Comparison of ENCODE assay signal across 8 cellular contexts in genomic region chr15:84725001-84725491, GRCh38. TPM values are rescaled to one million over a fixed set of nuclear protein-coding genes. Genes with fewer than 3 reads are reported as not detected.
DNase-seq lines count a peak whose midpoint lies in the region; ATAC-seq and TF ChIP-seq lines count a peak whose summit lies in the region.

No MANE protein-coding gene starts in this region.

- no peaks in the 10 kb centered on the region for H3K36me3 Mint-ChIP-seq in CD8-positive, alpha-beta T cell

- H3K27ac ChIP-seq in CD8-positive, alpha-beta T cell (ENCODE audit: low read depth, low read length): peak overlapping the region; percentile 19
- H3K27ac ChIP-seq in HCT116 (ENCODE audit: low read depth, low read length): no peak overlapping the region
- H3K27ac ChIP-seq in subcutaneous abdominal adipose tissue (ENCODE audit: low read depth, low read length): peak overlapping the region; percentile 2

- no peak for TF ChIP-seq CTCF in CD8-positive, alpha-beta T cell (IDR thresholded peaks at IDR 0.05)
- no peak for TF ChIP-seq CTCF in HCT116 (IDR thresholded peaks at IDR 0.05 in 2 of 3, conservative IDR thresholded peaks at IDR 0.05 in 1 of 3; ENCODE audit: borderline replicate concordance in 1 of 3, insufficient read depth in 1 of 3, low read depth in 2 of 3, low read length in 2 of 3)

- POLR2A ChIA-PET in CD8-positive, alpha-beta T cell (lab: Charles Lee): interaction anchor here (1.2 to 8.5 kb wide), 5 partner anchors 9 to 33 kb away, joined by 3 to 79 read pairs (median 14); partner anchors contain the start of gene SEC11A
- POLR2A ChIA-PET in HCT116 (lab: Charles Lee): interaction anchor here (1.7 kb wide), 1 partner anchor 9 kb away, joined by 5 read pairs; the partner anchor contains the start of gene SEC11A

- H3K4me1 Mint-ChIP-seq in CD8-positive, alpha-beta T cell (ENCODE audit: low read depth): peaks cover 56% of the 10 kb centered on the region

- H3K9me3 ChIP-seq in CD8-positive, alpha-beta T cell (ENCODE audit: low read length): no peaks in the 10 kb centered on the region
- H3K9me3 ChIP-seq in HCT116 (ENCODE audit: control insufficient read depth in 1 of 2, insufficient read depth in 1 of 2, low read depth in 1 of 2, low read length in 2 of 2): no peaks in the 10 kb centered on the region
- H3K9me3 ChIP-seq in subcutaneous abdominal adipose tissue (ENCODE audit: control insufficient read depth in 5 of 5, low read length in 5 of 5): no peaks in the 10 kb centered on the region

- peak; percentile 64 for ATAC-seq in CD8-positive, alpha-beta T cell
- ATAC-seq in HCT116 (no peak), Right ventricle myocardium superior (ENCODE audit: poor library complexity) (peak; percentile 78), HG03457 (IDR thresholded peaks at IDR 0.05; ENCODE audit: unreplicated experiment) (no peak)

- TF ChIP-seq POLR2A in HCT116 (IDR thresholded peaks at IDR 0.05; ENCODE audit: borderline replicate concordance, extremely low read depth, insufficient read depth, insufficient read length): no peak

- peak overlapping the region; percentile 72 for H3K4me3 Mint-ChIP-seq in CD8-positive, alpha-beta T cell

- no peaks in the 10 kb centered on the region for H3K9me2 ChIP-seq in HCT116 (ENCODE audit: insufficient read depth)

- H3K79me2 ChIP-seq in HCT116 (ENCODE audit: insufficient read depth, low read length): no peaks in the 10 kb centered on the region

- peak overlapping the region; percentile 17 for H3K4me3 ChIP-seq in CD8-positive, alpha-beta T cell (ENCODE audit: low read depth, low read length)
- H3K4me3 ChIP-seq in HCT116 (replicated peaks in 1 of 2; ENCODE audit: low read depth in 1 of 2, low read length in 2 of 2): no peak overlapping the region
- H3K4me3 ChIP-seq in subcutaneous abdominal adipose tissue (ENCODE audit: low read depth in 1 of 5, low read length in 5 of 5): no peak overlapping the region

- H3K27ac Mint-ChIP-seq in CD8-positive, alpha-beta T cell: peak overlapping the region; percentile 96

- in situ Hi-C loops in ACHN (cut with HindIII; ENCODE audit: low pct_ligation_motif_present, low pct_unique_long_range_greater_than_20kb, low sequenced_read_pairs): no loop called here

- no peak overlapping the region for H3K4me2 ChIP-seq in HCT116 (ENCODE audit: low read length)

- H3K9me3 Mint-ChIP-seq in CD8-positive, alpha-beta T cell: no peaks in the 10 kb centered on the region

- BruUV-seq in HCT116 (replicated peaks; lab: Mats Ljungman, UMichigan): no TSS peak

- peaks cover 44% of the 10 kb centered on the region for H3K4me1 ChIP-seq in CD8-positive, alpha-beta T cell (ENCODE audit: insufficient read depth, low read length)
- H3K4me1 ChIP-seq in HCT116 (ENCODE audit: control insufficient read depth in 1 of 2, insufficient read depth in 2 of 2, low read length in 2 of 2) (peaks cover 0 to 8% of the 10 kb centered on the region in 2 experiments; a peak in 2 of 4 replicates), subcutaneous abdominal adipose tissue (ENCODE audit: control insufficient read depth in 5 of 5, insufficient read depth in 5 of 5, low read length in 5 of 5) (peaks cover 0 to 10% (median 6%) of the 10 kb centered on the region in 5 donors)

- H2AFZ ChIP-seq in HCT116 (ENCODE audit: low read depth, low read length, poor library complexity, severe bottlenecking): peak overlapping the region; percentile 68

- H3K36me3 ChIP-seq in CD8-positive, alpha-beta T cell (ENCODE audit: insufficient read depth, low read length): no peaks in the 10 kb centered on the region
- H3K36me3 ChIP-seq in HCT116 (ENCODE audit: control insufficient read depth in 1 of 2, insufficient read depth in 2 of 2, low read length in 2 of 2): no peaks in the 10 kb centered on the region
- H3K36me3 ChIP-seq in subcutaneous abdominal adipose tissue (ENCODE audit: control insufficient read depth in 5 of 5, insufficient read depth in 5 of 5, low read length in 5 of 5): no peaks in the 10 kb centered on the region

- CTCF ChIA-PET in CD8-positive, alpha-beta T cell (lab: Charles Lee): interaction anchor here (1.1 to 2.7 kb wide), 4 partner anchors 10 to 24 kb away, joined by 3 to 15 read pairs (median 4); no protein-coding TSS in a partner anchor
- CTCF ChIA-PET in HCT116 (lab: Charles Lee): no interaction called here

- no peak overlapping the region for H3K9ac ChIP-seq in HCT116 (ENCODE audit: low read length)
- H3K9ac ChIP-seq in subcutaneous abdominal adipose tissue (ENCODE audit: low read length in 5 of 5): no peak overlapping the region

- peak in 3 of 7 experiments; percentile 22 to 66 (median 40) for DNase-seq in CD8-positive, alpha-beta T cell
- no peak for DNase-seq in HCT116 (ENCODE audit: low read depth, low spot score)
- peak; percentile 27 for DNase-seq in SW480 (ENCODE audit: low spot score)
- DNase-seq in Right ventricle myocardium superior: no peak
- no peak for DNase-seq in hippocampal formation (lab: John Stamatoyannopoulos, UW)
- DNase-seq in ACHN: no peak

- no peak for TF ChIP-seq RAD21 in HCT116 (IDR thresholded peaks at IDR 0.05; ENCODE audit: low read depth)

- intact Hi-C loops in CD8-positive, alpha-beta T cell (cut with DNase I, micrococcal nuclease): loop anchor here in 1 of 2 experiments (1.0 kb wide), 1 partner anchor 9 kb away; the partner anchor contains the start of gene SEC11A
- intact Hi-C loops in HCT116 (cut with micrococcal nuclease) (no loop called here), Right ventricle myocardium superior (cut with DNase I) (no loop called here)

- H3K27me3 ChIP-seq in CD8-positive, alpha-beta T cell (ENCODE audit: insufficient read depth, low read length): no peaks in the 10 kb centered on the region
- H3K27me3 ChIP-seq in HCT116 (ENCODE audit: insufficient read depth, low read length) (no peaks in the 10 kb centered on the region), subcutaneous abdominal adipose tissue (ENCODE audit: control insufficient read depth in 5 of 5, insufficient read depth in 4 of 5, low read length in 5 of 5) (no peaks in the 10 kb centered on the region)

- RAD21 ChIA-PET in HCT116 (lab: Charles Lee; ENCODE audit: low non-redundant PET in 1 of 2, low total read pairs in 2 of 2, uncharacterized antibody in 2 of 2, unreplicated experiment in 2 of 2): no interaction called here

- no peaks in the 10 kb centered on the region for H3K27me3 Mint-ChIP-seq in CD8-positive, alpha-beta T cell (ENCODE audit: low read depth)

- H4K20me1 ChIP-seq in HCT116 (ENCODE audit: insufficient read depth): no peaks in the 10 kb centered on the region

TF ChIP-seq in HCT116, 20 proteins besides CTCF, POLR2A, EP300 and RAD21:
- no peak for TF ChIP-seq SP1 (IDR thresholded peaks at IDR 0.05; ENCODE audit: low read depth)
- no peak for TF ChIP-seq ATF3 (IDR thresholded peaks at IDR 0.05)
- no peak for TF ChIP-seq SIN3A (IDR thresholded peaks at IDR 0.05; ENCODE audit: low read depth)
- no peak for TF ChIP-seq POLR2AphosphoS5 (IDR thresholded peaks at IDR 0.05; ENCODE audit: low read depth, low read length)
- no peak for TF ChIP-seq ELF1 (IDR thresholded peaks at IDR 0.05; ENCODE audit: borderline replicate concordance, low read depth)
- no peak for TF ChIP-seq MAX (IDR thresholded peaks at IDR 0.05)
- no peak for TF ChIP-seq JUND (IDR thresholded peaks at IDR 0.05)
- TF ChIP-seq REST (IDR thresholded peaks at IDR 0.05; ENCODE audit: low read depth): no peak
- TF ChIP-seq CEBPB (IDR thresholded peaks at IDR 0.05; ENCODE audit: low read depth): no peak
- no peak for TF ChIP-seq CBX3 (IDR thresholded peaks at IDR 0.05; ENCODE audit: low read depth)
- TF ChIP-seq ZFX (IDR thresholded peaks at IDR 0.05): no peak
TF ChIP-seq in HCT116: peak in this region for 0.

RNA-seq across cellular contexts. Expression of gene SEC11A, which starts 9.1 kb away (rescaled TPM):
- total RNA-seq in CD8-positive, alpha-beta T cell: 10 to 100 TPM; 36.4 to 38.5 TPM
- 175 TPM for total RNA-seq in HCT116 (2021; ENCODE audit: unreplicated experiment)
- 103 and 124 TPM in 2 replicates for polyA plus RNA-seq in HCT116 (2012)
- 82.5 TPM for total RNA-seq in Right ventricle myocardium superior

RNA-seq across cellular contexts. Expression of gene ZNF592, which starts 23.3 kb away (rescaled TPM):
- total RNA-seq in CD8-positive, alpha-beta T cell: 10 to 100 TPM; 24.6 to 25.1 TPM
- total RNA-seq in HCT116 (2021; ENCODE audit: unreplicated experiment) (26.4 TPM), Right ventricle myocardium superior (16.3 TPM)
- 18.0 and 18.9 TPM in 2 replicates for polyA plus RNA-seq in HCT116 (2012)

Comparison
In these comparisons a context has a peak if more than half of its experiments do, and no peak if none do; other contexts are left out.
1. ATAC-seq: peak in CD8-positive, alpha-beta T cell (single experiment) and Right ventricle myocardium superior (single experiment); none in HCT116 (single experiment) and HG03457 (single experiment).